Comparison of ENCODE assay signal across 8 cellular contexts in the genomic region with DNA sequence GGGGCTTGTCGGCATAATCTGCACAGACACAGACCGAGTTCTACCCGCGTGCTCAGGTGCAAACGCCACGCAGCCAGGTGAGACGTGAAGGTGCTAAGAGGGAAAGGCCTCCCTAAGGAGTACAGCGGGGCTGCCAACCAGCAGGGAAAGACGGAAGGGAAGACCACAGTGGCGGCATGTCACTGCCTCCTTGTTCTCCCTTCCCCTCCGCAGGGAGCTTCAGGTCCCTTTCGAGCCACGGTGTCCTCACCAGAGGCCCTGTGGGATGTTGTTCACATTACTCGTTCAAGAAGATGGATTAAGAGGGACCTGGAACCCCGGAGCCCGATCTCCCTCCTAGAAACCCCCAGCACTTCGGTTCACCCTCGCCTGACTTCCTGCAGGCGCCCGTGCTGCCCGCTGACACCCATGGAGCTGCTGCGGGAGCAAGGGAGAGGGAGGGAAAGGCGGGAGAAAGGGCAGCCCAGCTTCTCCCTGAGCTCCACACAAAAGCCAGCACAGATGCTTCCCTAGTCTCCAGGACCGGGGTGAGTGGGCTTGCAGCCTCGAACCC. TPM values are rescaled to one million over a fixed set of nuclear protein-coding genes. Genes with fewer than 3 reads are reported as not detected.
DNase-seq lines count a peak whose midpoint lies in the region; ATAC-seq, FAIRE-seq and TF ChIP-seq lines count a peak whose summit lies in the region.

No MANE protein-coding gene starts in this region.

- H4K5ac ChIP-seq in H1 (ENCODE audit: insufficient read length, low read depth, low read length): peak overlapping the region; percentile 77

- peak overlapping the region; percentile 81 for H4K91ac ChIP-seq in H1 (replicated peaks; ENCODE audit: insufficient read length, low read length)

- peak overlapping the region; percentile 41; the same call in 1 of the 2 replicates for H3K18ac ChIP-seq in H1 (ENCODE audit: extremely low read depth, low read length)

- CTCF ChIA-PET in H1 (lab: Charles Lee; ENCODE audit: partially characterized antibody): interaction anchor here (0.6 to 6.9 kb wide), 5 partner anchors 10 to 222 kb away, joined by 3 to 38 read pairs (median 3); no protein-coding TSS in a partner anchor

- H2BK120ac ChIP-seq in H1 (replicated peaks; ENCODE audit: low read depth, low read length): no peak overlapping the region

- H3K4me2 ChIP-seq in H1 (ENCODE audit: insufficient read depth in 1 of 2, low read depth in 2 of 2, low read length in 2 of 2): peak overlapping the region; percentile 94 to 100

- peaks cover 16% of the 10 kb centered on the region for H3K79me1 ChIP-seq in H1 (ENCODE audit: low read depth, low read length)

- H3K9me3 ChIP-seq in HAP-1 (no peaks in the 10 kb centered on the region), H1 (ENCODE audit: insufficient read depth in 2 of 2, low read depth in 1 of 2, low read length in 1 of 2) (no peaks in the 10 kb centered on the region), mucosa of descending colon (no peaks in the 10 kb centered on the region), uterus (no peaks in the 10 kb centered on the region)

- POLR2A ChIA-PET in H1 (lab: Charles Lee; ENCODE audit: partially characterized antibody): interaction anchor here (1.0 to 8.8 kb wide), 9 partner anchors 8 to 162 kb away, joined by 3 to 46 read pairs (median 4); no protein-coding TSS in a partner anchor

- in situ Hi-C loops in HAP-1 (cut with MboI; ENCODE audit: low sequenced_read_pairs): loop anchor here (10.0 kb wide), 1 partner anchor 217 kb away; no protein-coding TSS in a partner anchor

- H3K4me1 ChIP-seq in HAP-1: peaks cover 7% of the 10 kb centered on the region
- peaks cover 0 to 13% (median 7%) of the 10 kb centered on the region in 4 experiments; a peak in 6 of 7 replicates for H3K4me1 ChIP-seq in H1 (replicated peaks in 1 of 4; ENCODE audit: control insufficient read depth in 3 of 4, insufficient read depth in 4 of 4, low read length in 3 of 4)
- H3K4me1 ChIP-seq in mucosa of descending colon (ENCODE audit: low read depth): peaks cover 16% of the 10 kb centered on the region
- H3K4me1 ChIP-seq in uterus: peaks cover 0 to 20% of the 10 kb centered on the region in 2 donors

- peak overlapping the region; percentile 75; the same call in 1 of the 2 replicates for H2BK5ac ChIP-seq in H1 (ENCODE audit: low read depth, low read length)

- peak; percentile 45 for ATAC-seq in mucosa of descending colon

- H3K27me3 ChIP-seq in HAP-1 (ENCODE audit: low read depth) (no peaks in the 10 kb centered on the region), H1 (replicated peaks in 1 of 4; ENCODE audit: control insufficient read depth in 3 of 4, extremely low read depth in 1 of 4, insufficient read depth in 3 of 4, low read length in 3 of 4) (no peaks in the 10 kb centered on the region), uterus (no peaks in the 10 kb centered on the region)

- TF ChIP-seq EP300 in H1 (IDR thresholded peaks at IDR 0.05; ENCODE audit: borderline replicate concordance in 1 of 2, low read depth in 2 of 2, low read length in 2 of 2): no peak

- no peak overlapping the region for H3K23ac ChIP-seq in H1 (ENCODE audit: insufficient read length)

- no peak overlapping the region for H3K14ac ChIP-seq in H1 (ENCODE audit: insufficient read length)

- H2BK15ac ChIP-seq in H1 (ENCODE audit: low read length): no peak overlapping the region

- no peak for TF ChIP-seq RAD21 in H1 (IDR thresholded peaks at IDR 0.05 in 1 of 2, conservative IDR thresholded peaks at IDR 0.05 in 1 of 2; ENCODE audit: low read depth in 2 of 2, low read length in 2 of 2)

- H3K9ac ChIP-seq in H1 (replicated peaks in 1 of 4; ENCODE audit: extremely low read depth in 1 of 4, low read depth in 3 of 4, low read length in 3 of 4): peak overlapping the region; percentile 75 to 88 (median 86)

- no peak overlapping the region for H2BK20ac ChIP-seq in H1 (ENCODE audit: low read length)

- intact Hi-C loops in mucosa of descending colon (cut with DNase I, micrococcal nuclease): no loop called here
- intact Hi-C loops in uterus (cut with DNase I; ENCODE audit: low total_unique reads): no loop called here

- H2AFZ ChIP-seq in H1 (ENCODE audit: low read length): no peak overlapping the region

- H3K23me2 ChIP-seq in H1 (ENCODE audit: low read depth, low read length): peaks cover 11% of the 10 kb centered on the region

- H4K8ac ChIP-seq in H1 (ENCODE audit: extremely low read depth, insufficient read depth, low read length): peak overlapping the region; percentile 90

- FAIRE-seq in RCC 7860 (lab: Jason Lieb, UNC) (no peak), H1 (lab: Jason Lieb, UNC) (no peak)

- H3K4ac ChIP-seq in H1 (replicated peaks; ENCODE audit: insufficient read length, low read depth, low read length): peak overlapping the region; percentile 60

- H4K20me1 ChIP-seq in H1 (replicated peaks in 1 of 2; ENCODE audit: control insufficient read depth in 1 of 2, insufficient read depth in 2 of 2, low read length in 2 of 2): peaks cover 8 to 10% of the 10 kb centered on the region in 2 experiments

- TF ChIP-seq POLR2A in H1 (IDR thresholded peaks at IDR 0.05; ENCODE audit: control extremely low read depth in 1 of 2, low read depth in 2 of 2, low read length in 2 of 2) (no peak), uterus (IDR thresholded peaks at IDR 0.05) (no peak)

- peak overlapping the region; percentile 94; the same call in 1 of the 2 replicates for H2AK5ac ChIP-seq in H1 (ENCODE audit: low read depth, low read length)

- DNase-seq in ELF-1 (ENCODE audit: low read depth, low spot score): peak; percentile 42
- peak; percentile 4 to 25 for DNase-seq in HAP-1 (ENCODE audit: low spot score in 2 of 2)
- DNase-seq in RCC 7860 (ENCODE audit: low spot score): peak; percentile 8
- DNase-seq in H1 (ENCODE audit: low read depth in 1 of 2, low spot score in 2 of 2): no peak
- peak in 2 of 3 donors; percentile 23 to 56 for DNase-seq in mucosa of descending colon
- DNase-seq in uterus: no peak
- no peak for DNase-seq in medulla oblongata (ENCODE audit: extremely low spot score)
- DNase-seq in SKM-1 (lab: John Stamatoyannopoulos, UW; ENCODE audit: unreplicated experiment): no peak

- 27% methylated on average over 21 of the region's 25 CpGs; no CpG with 5 or more reads in 1 of the 2 experiments for WGBS in H1 (ENCODE audit: extremely low coverage in 1 of 2, insufficient coverage in 1 of 2, insufficient read length in 1 of 2, insufficient replicate concordance in 2 of 2, low coverage in 1 of 2, low lambda C conversion rate in 2 of 2, missing lambda C conversion rate in 1 of 2), 2 experiments

- H3K79me2 ChIP-seq in H1 (ENCODE audit: control insufficient read depth in 1 of 2, insufficient read depth in 2 of 2, low read length in 2 of 2): peaks cover 14 to 73% of the 10 kb centered on the region in 2 experiments

- TF ChIP-seq CTCF in H1 (IDR thresholded peaks at IDR 0.05; ENCODE audit: control extremely low read depth in 1 of 3, insufficient read depth in 1 of 3, low read depth in 1 of 3, low read length in 3 of 3): no peak
- no peak for TF ChIP-seq CTCF in mucosa of descending colon (IDR thresholded peaks at IDR 0.05)
- TF ChIP-seq CTCF in uterus (IDR thresholded peaks at IDR 0.05): no peak

- H3K27ac ChIP-seq in H1 (ENCODE audit: low read depth, low read length) (peak overlapping the region; percentile 92), uterus (peak overlapping the region; percentile 78 to 86)

- H3K36me3 ChIP-seq in HAP-1 (replicated peaks): peaks cover 81% of the 10 kb centered on the region
- H3K36me3 ChIP-seq in H1 (ENCODE audit: control insufficient read depth in 2 of 4, insufficient read depth in 4 of 4, low read length in 3 of 4): peaks cover 25 to 64% (median 53%) of the 10 kb centered on the region in 4 experiments
- H3K36me3 ChIP-seq in mucosa of descending colon (ENCODE audit: low read depth): no peaks in the 10 kb centered on the region
- no peaks in the 10 kb centered on the region for H3K36me3 ChIP-seq in uterus

- H3K56ac ChIP-seq in H1 (replicated peaks; ENCODE audit: insufficient read length, low read depth, low read length): peak overlapping the region; percentile 43

- 0 out of 2 replicates have a peak overlapping the region, but pooled peaks have one; percentile 30 for H2BK12ac ChIP-seq in H1 (ENCODE audit: low read depth, low read length)

- H3K4me3 ChIP-seq in HAP-1 (peak overlapping the region; percentile 80), H1 (ENCODE audit: extremely low read depth in 1 of 4, insufficient read depth in 2 of 4, low read depth in 3 of 4, low read length in 4 of 4) (peak overlapping the region; percentile 86 to 95 (median 90)), mucosa of descending colon (peak overlapping the region; percentile 63), uterus (peak overlapping the region; percentile 74 to 91)

RNA-seq across cellular contexts. Expression of gene BRD9, which starts 0.7 kb away (rescaled TPM):
- 46.5 and 49.4 TPM in 2 replicates for total RNA-seq in H1 (2021; fragmentation: NEBNext Ultra II Directional; extraction: Animal tissue kit (Norgen Biotek cat#: 25700))
- 9.3 and 16.2 TPM in 2 replicates for polyA plus RNA-seq in H1 (2011; rRNA removed)
- 17.0 TPM for polyA plus RNA-seq in H1 (2011; cell fraction: cytosol; rRNA removed)
- polyA plus RNA-seq in H1 (2011; cell fraction: nucleus; rRNA removed): 50.5 TPM
- 36.8 to 40.3 TPM (median 39.2 TPM) in 4 replicates for polyA plus RNA-seq in H1 (2012, experiment 1 of 2)
- polyA plus RNA-seq in H1 (2012, experiment 2 of 2): 14.0 TPM
- 29.3 TPM for polyA plus RNA-seq in H1 (2013, experiment 1 of 2)
- polyA plus RNA-seq in H1 (2013, experiment 2 of 2): 26.5 TPM
- 22.4 and 30.0 TPM in 2 replicates for polyA minus RNA-seq in H1 (2011; rRNA and poly(A)+ RNA removed)
- polyA minus RNA-seq in H1 (2011; cell fraction: cytosol; rRNA and poly(A)+ RNA removed): 18.1 TPM
- 48.6 TPM for polyA minus RNA-seq in H1 (2011; cell fraction: nucleus; rRNA and poly(A)+ RNA removed)
- total RNA-seq in mucosa of descending colon (10 to 100 TPM; 30.8 to 46.5 (median 36.7) TPM), uterus (10 to 100 TPM; 31.0 to 53.9 (median 44.2) TPM)

RNA-seq across cellular contexts. Expression of gene TRIP13, which starts 0.8 kb away (rescaled TPM):
- total RNA-seq in H1 (2021; fragmentation: NEBNext Ultra II Directional; extraction: Animal tissue kit (Norgen Biotek cat#: 25700)): 34.5 and 39.2 TPM in 2 replicates
- 17.9 and 20.0 TPM in 2 replicates for polyA plus RNA-seq in H1 (2011; rRNA removed)
- 28.8 TPM for polyA plus RNA-seq in H1 (2011; cell fraction: cytosol; rRNA removed)
- polyA plus RNA-seq in H1 (2011; cell fraction: nucleus; rRNA removed): 27.0 TPM
- polyA plus RNA-seq in H1 (2012, experiment 1 of 2): 26.9 to 37.9 TPM (median 33.7 TPM) in 4 replicates
- polyA plus RNA-seq in H1 (2012, experiment 2 of 2): 13.1 TPM
- 33.0 TPM for polyA plus RNA-seq in H1 (2013, experiment 1 of 2)
- 33.3 TPM for polyA plus RNA-seq in H1 (2013, experiment 2 of 2)
- 29.1 and 53.1 TPM in 2 replicates for polyA minus RNA-seq in H1 (2011; rRNA and poly(A)+ RNA removed)
- 20.4 TPM for polyA minus RNA-seq in H1 (2011; cell fraction: cytosol; rRNA and poly(A)+ RNA removed)
- 24.3 TPM for polyA minus RNA-seq in H1 (2011; cell fraction: nucleus; rRNA and poly(A)+ RNA removed)
- total RNA-seq in mucosa of descending colon (1 to 10 TPM; 1.4 to 7.1 (median 2.1) TPM), uterus (10 to 100 TPM in 1 of 4 donors, 1 to 10 TPM in 2, not detected in 1; 1.2 to 10.5 (median 1.3) TPM)

RNA-seq across cellular contexts. Expression of gene ZDHHC11, which starts 41.1 kb away (rescaled TPM):
- 16.6 and 19.8 TPM in 2 replicates for total RNA-seq in H1 (2021; fragmentation: NEBNext Ultra II Directional; extraction: Animal tissue kit (Norgen Biotek cat#: 25700))
- 4.7 and 10.8 TPM in 2 replicates for polyA plus RNA-seq in H1 (2011; rRNA removed)
- polyA plus RNA-seq in H1 (2011; cell fraction: cytosol; rRNA removed): 4.3 TPM
- polyA plus RNA-seq in H1 (2011; cell fraction: nucleus; rRNA removed): 78.4 TPM
- polyA plus RNA-seq in H1 (2012, experiment 1 of 2): 27.8 to 38.5 TPM (median 36.1 TPM) in 4 replicates
- 2.5 TPM for polyA plus RNA-seq in H1 (2012, experiment 2 of 2)
- polyA plus RNA-seq in H1 (2013, experiment 1 of 2): 6.1 TPM
- 5.6 TPM for polyA plus RNA-seq in H1 (2013, experiment 2 of 2)
- 16.1 and 19.7 TPM in 2 replicates for polyA minus RNA-seq in H1 (2011; rRNA and poly(A)+ RNA removed)
- 14.1 TPM for polyA minus RNA-seq in H1 (2011; cell fraction: cytosol; rRNA and poly(A)+ RNA removed)
- polyA minus RNA-seq in H1 (2011; cell fraction: nucleus; rRNA and poly(A)+ RNA removed): 35.3 TPM
- total RNA-seq in mucosa of descending colon (10 to 100 TPM in 1 of 3 donors, 1 to 10 TPM in 2; 4.6 to 11.1 (median 7.0) TPM), uterus (10 to 100 TPM in 1 of 4 donors, 1 to 10 TPM in 2, not detected in 1; 1.8 to 14.4 (median 8.2) TPM)

Comparison
In these comparisons a context has a peak if more than half of its experiments do, and no peak if none do; other contexts are left out.
1. DNase-seq: peak in ELF-1 (single experiment), HAP-1 (2 of 2), RCC 7860 (single experiment) and mucosa of descending colon (2 of 3); none in H1 (0 of 2), uterus (0 of 2), medulla oblongata (single experiment) and SKM-1 (single experiment).
2. Peak in every context shown above with its lines, with median percentiles within 50 percentile points of each other: H3K4me3 ChIP-seq.